In the genomic region with DNA sequence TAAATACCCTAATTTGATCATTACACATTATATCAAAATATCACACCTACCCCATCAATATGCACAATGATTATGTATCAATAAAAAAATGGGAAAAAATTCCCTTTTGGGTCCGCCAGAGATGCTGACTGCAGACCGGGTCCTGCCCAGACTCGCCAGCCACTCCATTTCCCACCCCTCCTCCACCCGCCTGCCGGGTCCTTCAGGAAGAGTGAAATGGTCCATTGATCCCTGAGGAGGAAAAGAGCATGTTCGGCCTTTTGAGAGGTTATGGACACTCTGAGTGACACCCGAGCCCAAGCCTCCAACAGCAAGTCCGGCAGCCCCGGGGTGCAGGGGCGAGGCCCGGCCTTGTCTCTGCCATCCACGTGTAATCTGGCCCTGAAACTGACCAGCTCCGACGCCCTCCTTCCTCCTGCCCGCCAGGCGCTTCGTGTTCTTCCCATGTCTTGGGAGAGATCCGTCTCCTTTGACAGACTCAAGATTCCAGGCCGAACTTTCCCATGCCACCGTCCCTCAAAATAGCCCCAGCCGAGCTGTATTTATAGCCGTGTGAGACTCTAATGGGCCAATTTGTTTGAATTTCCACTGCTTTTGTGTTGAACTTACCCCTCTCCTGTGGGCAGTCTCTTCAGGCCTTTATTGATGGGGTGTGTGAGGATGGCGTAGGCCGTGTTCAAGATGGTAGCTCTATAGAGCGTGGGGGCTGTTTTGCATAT, we compare ENCODE assay signal across 11 cellular contexts.
DNase-seq lines count a peak whose midpoint lies in the region; ATAC-seq, FAIRE-seq and TF ChIP-seq lines count a peak whose summit lies in the region.
"Had no signal": no experiment of that assay in that cellular context is flagged by ENCODE, and none has a peak within 500 bp of the region (broad histone marks: within the 10 kb centered on the region; RNA-seq: fewer than 3 reads in every experiment).

No MANE protein-coding gene starts in this region.

- no peak for ATAC-seq in HG03521 (IDR thresholded peaks at IDR 0.05; ENCODE audit: unreplicated experiment)
- ATAC-seq in activated CD4-positive, alpha-beta T cell treated with anti-CD3 and anti-CD28 coated beads for 36 hours = no peak

- no peaks in the 10 kb centered on the region for H3K27me3 Mint-ChIP-seq in activated naive CD4-positive, alpha-beta T cell treated with anti-CD3 and anti-CD28 coated beads, Interleukin-2, amount 50 U/mL, for 24 hours
- no peaks in the 10 kb centered on the region for H3K27me3 Mint-ChIP-seq in activated naive CD4-positive, alpha-beta T cell treated with anti-CD3 and anti-CD28 coated beads, Interleukin-2, amount 10 ng/mL, durations not matched to agents 7 days and 5 days
- peaks cover 5% of the 10 kb centered on the region for H3K27me3 Mint-ChIP-seq in neural progenitor cell (ENCODE audit: insufficient read depth, low read depth)
- H3K27me3 Mint-ChIP-seq in activated CD4-positive, alpha-beta T cell treated with anti-CD3 and anti-CD28 coated beads for 36 hours = no peaks in the 10 kb centered on the region

- no peak for FAIRE-seq in endothelial cell of umbilical vein (lab: Jason Lieb, UNC)

- DNase-seq in activated naive CD4-positive, alpha-beta T cell treated with anti-CD3 and anti-CD28 coated beads, Interleukin-2, amount 10 ng/mL, durations not matched to agents 7 days and 5 days = no peak
- no peak for DNase-seq in endothelial cell of umbilical vein (ENCODE audit: low read depth, low spot score)
- DNase-seq in neural progenitor cell (ENCODE audit: low spot score) = no peak
- peak in 1 of 2 donors; percentile 28 for DNase-seq in uterus
- DNase-seq in NCI-H1048 (lab: John Stamatoyannopoulos, UW) = no peak
- DNase-seq in activated CD4-positive, alpha-beta T cell treated with anti-CD3 and anti-CD28 coated beads for 36 hours = no peak
- DNase-seq: activated CD4-positive, alpha-beta T cell treated with anti-CD3 and anti-CD28 coated beads for 1 hour; activated gamma-delta T cell had no signal

- H4K20me1 ChIP-seq in endothelial cell of umbilical vein (replicated peaks; ENCODE audit: control insufficient read depth, extremely low read depth, insufficient read depth, low read length) (no peaks in the 10 kb centered on the region), neural progenitor cell (ENCODE audit: low read depth) (no peaks in the 10 kb centered on the region)

- POLR2A ChIA-PET in endothelial cell of umbilical vein (lab: Charles Lee) = interaction anchor here (0.9 kb wide), 1 partner anchor 49 kb away, joined by 3 read pairs; no protein-coding TSS in a partner anchor
- POLR2A ChIA-PET in activated CD4-positive, alpha-beta T cell treated with anti-CD3 and anti-CD28 coated beads for 36 hours (lab: Charles Lee) = no interaction called here

- intact Hi-C loops in endothelial cell of umbilical vein (cut with micrococcal nuclease) = loop anchor here (1.0 to 5.0 kb wide), 7 partner anchors 18 to 670 kb away; no protein-coding TSS in a partner anchor
- intact Hi-C loops in uterus (cut with DNase I; ENCODE audit: low total_unique reads) = loop anchor here (10.0 kb wide), 1 partner anchor 107 kb away; no protein-coding TSS in a partner anchor
- intact Hi-C loops in activated CD4-positive, alpha-beta T cell treated with anti-CD3 and anti-CD28 coated beads for 36 hours (cut with DNase I, micrococcal nuclease) = no loop called here

- no peaks in the 10 kb centered on the region for H3K9me3 ChIP-seq in endothelial cell of umbilical vein (replicated peaks; ENCODE audit: control insufficient read depth, insufficient read depth, low read length)
- H3K9me3 ChIP-seq in neural progenitor cell (ENCODE audit: low read depth) = no peaks in the 10 kb centered on the region
- no peaks in the 10 kb centered on the region for H3K9me3 ChIP-seq in uterus

- no peaks in the 10 kb centered on the region for H3K9me1 ChIP-seq in endothelial cell of umbilical vein (replicated peaks; ENCODE audit: control insufficient read depth, extremely low read depth, insufficient read depth, low read length)

- no peaks in the 10 kb centered on the region for H3F3A ChIP-seq in neural progenitor cell (ENCODE audit: low read depth)

- no peak overlapping the region for H3K4me3 ChIP-seq in endothelial cell of umbilical vein (replicated peaks in 1 of 3; ENCODE audit: insufficient read depth in 1 of 3, low read depth in 1 of 3, low read length in 3 of 3)
- H3K4me3 ChIP-seq in neural progenitor cell = no peak overlapping the region
- no peak overlapping the region for H3K4me3 ChIP-seq in uterus

- peak overlapping the region; percentile 18 for H3K9ac ChIP-seq in endothelial cell of umbilical vein (replicated peaks; ENCODE audit: extremely low read depth, insufficient read depth, low read length)
- H3K9ac ChIP-seq in neural progenitor cell = no peak overlapping the region

- no peaks in the 10 kb centered on the region for H3K27me3 ChIP-seq in endothelial cell of umbilical vein (ENCODE audit: control insufficient read depth in 2 of 2, insufficient read depth in 2 of 2, low read length in 2 of 2)
- H3K27me3 ChIP-seq in neural progenitor cell = no peaks in the 10 kb centered on the region
- no peaks in the 10 kb centered on the region for H3K27me3 ChIP-seq in uterus

- no peaks in the 10 kb centered on the region for H3K9me3 Mint-ChIP-seq in activated naive CD4-positive, alpha-beta T cell treated with anti-CD3 and anti-CD28 coated beads, Interleukin-2, amount 50 U/mL, for 24 hours
- no peaks in the 10 kb centered on the region for H3K9me3 Mint-ChIP-seq in activated naive CD4-positive, alpha-beta T cell treated with anti-CD3 and anti-CD28 coated beads, Interleukin-2, amount 10 ng/mL, durations not matched to agents 7 days and 5 days
- no peaks in the 10 kb centered on the region for H3K9me3 Mint-ChIP-seq in neural progenitor cell
- no peaks in the 10 kb centered on the region for H3K9me3 Mint-ChIP-seq in activated CD4-positive, alpha-beta T cell treated with anti-CD3 and anti-CD28 coated beads for 36 hours (ENCODE audit: low read depth)

- dilution Hi-C loops in endothelial cell of umbilical vein (cut with MboI; ENCODE audit: extremely low pct_ligation_motif_present, low sequenced_read_pairs) = no loop called here

- H3K27ac ChIP-seq in endothelial cell of umbilical vein (ENCODE audit: insufficient read depth, low read depth, low read length) (peak overlapping the region; percentile 72), neural progenitor cell (no peak overlapping the region), uterus (peak overlapping the region; percentile 65 to 66)
- H3K27ac ChIP-seq: HL-60 had no signal

- H3K4me1 ChIP-seq in endothelial cell of umbilical vein (ENCODE audit: control insufficient read depth, extremely low read depth, insufficient read depth, low read length) (peaks cover 29% of the 10 kb centered on the region), neural progenitor cell (peaks cover 19% of the 10 kb centered on the region), uterus (peaks cover 5 to 9% of the 10 kb centered on the region in 2 donors)

- no peaks in the 10 kb centered on the region for H3K36me3 Mint-ChIP-seq in activated naive CD4-positive, alpha-beta T cell treated with anti-CD3 and anti-CD28 coated beads, Interleukin-2, amount 50 U/mL, for 24 hours
- H3K36me3 Mint-ChIP-seq in activated naive CD4-positive, alpha-beta T cell treated with anti-CD3 and anti-CD28 coated beads, Interleukin-2, amount 10 ng/mL, durations not matched to agents 7 days and 5 days = no peaks in the 10 kb centered on the region
- no peaks in the 10 kb centered on the region for H3K36me3 Mint-ChIP-seq in neural progenitor cell
- H3K36me3 Mint-ChIP-seq in activated CD4-positive, alpha-beta T cell treated with anti-CD3 and anti-CD28 coated beads for 36 hours (ENCODE audit: low read depth) = no peaks in the 10 kb centered on the region

- TF ChIP-seq CTCF in endothelial cell of umbilical vein (IDR thresholded peaks at IDR 0.05; ENCODE audit: extremely low read depth in 1 of 2, insufficient read depth in 1 of 2, low read depth in 1 of 2, low read length in 2 of 2) (no peak), neural progenitor cell (IDR thresholded peaks at IDR 0.05) (no peak), uterus (IDR thresholded peaks at IDR 0.05) (no peak)

- H3K36me3 ChIP-seq in endothelial cell of umbilical vein (ENCODE audit: control insufficient read depth in 2 of 2, extremely low read depth in 1 of 2, insufficient read depth in 2 of 2, low read length in 2 of 2) = no peaks in the 10 kb centered on the region
- H3K36me3 ChIP-seq in neural progenitor cell = no peaks in the 10 kb centered on the region
- no peaks in the 10 kb centered on the region for H3K36me3 ChIP-seq in uterus

- no peak overlapping the region for H3K4me3 Mint-ChIP-seq in activated naive CD4-positive, alpha-beta T cell treated with anti-CD3 and anti-CD28 coated beads, Interleukin-2, amount 50 U/mL, for 24 hours
- H3K4me3 Mint-ChIP-seq in activated naive CD4-positive, alpha-beta T cell treated with anti-CD3 and anti-CD28 coated beads, Interleukin-2, amount 10 ng/mL, durations not matched to agents 7 days and 5 days = no peak overlapping the region
- peak overlapping the region; percentile 20 for H3K4me3 Mint-ChIP-seq in neural progenitor cell
- H3K4me3 Mint-ChIP-seq in activated CD4-positive, alpha-beta T cell treated with anti-CD3 and anti-CD28 coated beads for 36 hours = no peak overlapping the region

- H3K4me2 ChIP-seq in endothelial cell of umbilical vein (ENCODE audit: insufficient read depth, low read length) = peak overlapping the region; percentile 37
- peak overlapping the region; percentile 68 for H3K4me2 ChIP-seq in neural progenitor cell

- H2AFZ ChIP-seq in endothelial cell of umbilical vein (ENCODE audit: low read depth, low read length) (peak overlapping the region; percentile 56), neural progenitor cell (replicated peaks) (no peak overlapping the region)

- peak overlapping the region; percentile 17 for H3K27ac Mint-ChIP-seq in activated naive CD4-positive, alpha-beta T cell treated with anti-CD3 and anti-CD28 coated beads, Interleukin-2, amount 50 U/mL, for 24 hours
- H3K27ac Mint-ChIP-seq in activated naive CD4-positive, alpha-beta T cell treated with anti-CD3 and anti-CD28 coated beads, Interleukin-2, amount 10 ng/mL, durations not matched to agents 7 days and 5 days = no peak overlapping the region
- peak overlapping the region; percentile 70 for H3K27ac Mint-ChIP-seq in neural progenitor cell
- H3K27ac Mint-ChIP-seq in activated CD4-positive, alpha-beta T cell treated with anti-CD3 and anti-CD28 coated beads for 36 hours = no peak overlapping the region

- peaks cover 8% of the 10 kb centered on the region for H3K4me1 Mint-ChIP-seq in activated naive CD4-positive, alpha-beta T cell treated with anti-CD3 and anti-CD28 coated beads, Interleukin-2, amount 50 U/mL, for 24 hours
- H3K4me1 Mint-ChIP-seq in activated naive CD4-positive, alpha-beta T cell treated with anti-CD3 and anti-CD28 coated beads, Interleukin-2, amount 10 ng/mL, durations not matched to agents 7 days and 5 days = no peaks in the 10 kb centered on the region
- peaks cover 53% of the 10 kb centered on the region for H3K4me1 Mint-ChIP-seq in neural progenitor cell
- H3K4me1 Mint-ChIP-seq in activated CD4-positive, alpha-beta T cell treated with anti-CD3 and anti-CD28 coated beads for 36 hours = no peaks in the 10 kb centered on the region

- no peaks in the 10 kb centered on the region for H3K79me2 ChIP-seq in endothelial cell of umbilical vein (ENCODE audit: control insufficient read depth, insufficient read depth, low read length)
- no peaks in the 10 kb centered on the region for H3K79me2 ChIP-seq in neural progenitor cell (ENCODE audit: low read depth)

- CTCF ChIA-PET in activated naive CD4-positive, alpha-beta T cell treated with anti-CD3 and anti-CD28 coated beads, Interleukin-2, amount 10 ng/mL, durations not matched to agents 7 days and 5 days (lab: Charles Lee) = no interaction called here
- CTCF ChIA-PET in endothelial cell of umbilical vein (lab: Charles Lee) = interaction anchor here (0.6 to 1.9 kb wide), 28 partner anchors 9 to 1047 kb away, joined by 3 to 22 read pairs (median 4); no protein-coding TSS in a partner anchor
- CTCF ChIA-PET in activated CD4-positive, alpha-beta T cell treated with anti-CD3 and anti-CD28 coated beads for 36 hours (lab: Charles Lee) = no interaction called here

- TF ChIP-seq POLR2A in endothelial cell of umbilical vein (IDR thresholded peaks at IDR 0.05; ENCODE audit: low read depth, low read length) = no peak
- no peak for TF ChIP-seq POLR2A in uterus (IDR thresholded peaks at IDR 0.05)

- BruUV-seq in endothelial cell of umbilical vein (replicated peaks; lab: Mats Ljungman, UMichigan) = no TSS peak

Comparison
In these comparisons a context has a peak if more than half of its experiments do, and no peak if none do; other contexts are left out.
1. H3K27ac Mint-ChIP-seq: peak in activated naive CD4-positive, alpha-beta T cell treated with anti-CD3 and anti-CD28 coated beads, Interleukin-2, amount 50 U/mL, for 24 hours (single experiment) and neural progenitor cell (single experiment); none in activated naive CD4-positive, alpha-beta T cell treated with anti-CD3 and anti-CD28 coated beads, Interleukin-2, amount 10 ng/mL, durations not matched to agents 7 days and 5 days (single experiment) and activated CD4-positive, alpha-beta T cell treated with anti-CD3 and anti-CD28 coated beads for 36 hours (single experiment).
2. intact Hi-C loops: an anchor here in endothelial cell of umbilical vein (1.0 to 5.0 kb wide) and uterus (10.0 kb wide); none called in activated CD4-positive, alpha-beta T cell treated with anti-CD3 and anti-CD28 coated beads for 36 hours.